Comparison of ENCODE assay signal across 1 cellular context in genomic region chr3:149221783-149222517, GRCh38.
A peak's percentile ranks its signal among the peaks of the same experiment; 100 is the strongest.
TF ChIP-seq lines count a peak whose summit lies in the region.

TSS of gene CP (minus strand) at chr3:149221829. CDS start at chr3:149221792, 37 bp downstream.

TF ChIP-seq in HepG2, 621 proteins besides CTCF, POLR2A, EP300 and RAD21 (continued from another document and continues in another):
- TF ChIP-seq ZBTB4 (CRISPR knock-in tag; IDR thresholded peaks at IDR 0.05; ENCODE audit: borderline replicate concordance) (no peak), MXD4 (CRISPR knock-in tag; IDR thresholded peaks at IDR 0.05) (no peak), CERS6 (CRISPR knock-in tag; IDR thresholded peaks at IDR 0.05) (no peak), ZNF124 (CRISPR knock-in tag; IDR thresholded peaks at IDR 0.05) (no peak), ZNF557 (CRISPR knock-in tag; IDR thresholded peaks at IDR 0.05) (no peak), CSRNP2 (CRISPR knock-in tag; conservative IDR thresholded peaks at IDR 0.05; ENCODE audit: low read depth) (no peak), NCOR1 (IDR thresholded peaks at IDR 0.05; ENCODE audit: borderline replicate concordance, low read length) (peak; percentile 56; the same call in 1 of the 2 replicates), PBX3 (CRISPR knock-in tag; IDR thresholded peaks at IDR 0.05; ENCODE audit: borderline replicate concordance) (no peak), TOPORS (CRISPR knock-in tag; IDR thresholded peaks at IDR 0.05) (no peak), SMARCC2 (IDR thresholded peaks at IDR 0.05) (no peak), ZC3H4 (CRISPR knock-in tag; IDR thresholded peaks at IDR 0.05; ENCODE audit: borderline replicate concordance) (no peak), ZKSCAN5 (CRISPR knock-in tag; IDR thresholded peaks at IDR 0.05) (no peak), ZNF235 (CRISPR knock-in tag; IDR thresholded peaks at IDR 0.05; ENCODE audit: borderline replicate concordance) (no peak), GMEB1 (CRISPR knock-in tag; IDR thresholded peaks at IDR 0.05; ENCODE audit: borderline replicate concordance) (no peak), ZNF629 (CRISPR knock-in tag; conservative IDR thresholded peaks at IDR 0.05) (no peak), BRF2 (CRISPR knock-in tag; IDR thresholded peaks at IDR 0.05) (no peak), ATF2 (CRISPR knock-in tag; IDR thresholded peaks at IDR 0.05) (no peak), ARID4A (CRISPR knock-in tag; IDR thresholded peaks at IDR 0.05; ENCODE audit: borderline replicate concordance) (no peak), FOXK1 (CRISPR knock-in tag; IDR thresholded peaks at IDR 0.05; ENCODE audit: borderline replicate concordance, low read depth) (peak; percentile 61; the same call in 1 of the 2 replicates), ZNF747 (CRISPR knock-in tag; IDR thresholded peaks at IDR 0.05; ENCODE audit: borderline replicate concordance) (0 out of 2 replicates have a peak, but pooled peaks have one; percentile 38), ZNF354B (CRISPR knock-in tag; IDR thresholded peaks at IDR 0.05) (no peak), AKNA (CRISPR knock-in tag; IDR thresholded peaks at IDR 0.05; ENCODE audit: borderline replicate concordance) (no peak), HNF4G (IDR thresholded peaks at IDR 0.05; ENCODE audit: borderline replicate concordance, low read depth, low read length) (no peak; the same call in 1 of the 2 replicates), HNF4G (CRISPR knock-in tag; IDR thresholded peaks at IDR 0.05; ENCODE audit: borderline replicate concordance, low read depth) (no peak), GLI4 (CRISPR knock-in tag; IDR thresholded peaks at IDR 0.05; ENCODE audit: borderline replicate concordance) (no peak), KAT2B (IDR thresholded peaks at IDR 0.05; ENCODE audit: borderline replicate concordance, low read depth, low read length) (no peak), HOXA3 (CRISPR knock-in tag; IDR thresholded peaks at IDR 0.05) (no peak), DNMT3B (CRISPR knock-in tag; conservative IDR thresholded peaks at IDR 0.05) (no peak), ZNF891 (CRISPR knock-in tag; IDR thresholded peaks at IDR 0.05) (no peak), ZNF180 (CRISPR knock-in tag; IDR thresholded peaks at IDR 0.05; ENCODE audit: borderline replicate concordance, low read depth) (no peak), ZNF264 (CRISPR knock-in tag; IDR thresholded peaks at IDR 0.05) (0 out of 2 replicates have a peak, but pooled peaks have one; percentile 44), ZNF749 (CRISPR knock-in tag; IDR thresholded peaks at IDR 0.05; ENCODE audit: borderline replicate concordance) (no peak)
